13 cellular contexts compared by ENCODE assay signal in genomic region chr11:60942970-60943565, GRCh38. TPM values are rescaled to one million over a fixed set of nuclear protein-coding genes. Genes with fewer than 3 reads are reported as not detected.
DNase-seq lines count a peak whose midpoint lies in the region; ATAC-seq, FAIRE-seq and TF ChIP-seq lines count a peak whose summit lies in the region.
"Had no signal": no experiment of that assay in that cellular context is flagged by ENCODE, and none has a peak within 500 bp of the region (broad histone marks: within the 10 kb centered on the region; RNA-seq: fewer than 3 reads in every experiment).

No MANE protein-coding gene starts in this region.

- intact Hi-C loops in activated B cell treated with CpG ODN at 0.5 μM for 24 hours (cut with micrococcal nuclease) = no loop called here
- intact Hi-C loops in CD4-positive, alpha-beta memory T cell (cut with micrococcal nuclease) = no loop called here

- CTCF ChIA-PET in activated B cell treated with CpG ODN at 0.5 μM for 24 hours (lab: Charles Lee) = interaction anchor here (2.0 kb wide), 1 partner anchor 28 kb away, joined by 11 read pairs; no protein-coding TSS in a partner anchor
- CTCF ChIA-PET in CD4-positive, alpha-beta memory T cell (lab: Charles Lee; ENCODE audit: partially characterized antibody) = interaction anchor here (2.0 kb wide), 1 partner anchor 27 kb away, joined by 5 read pairs; no protein-coding TSS in a partner anchor

- H3K9me3 Mint-ChIP-seq in activated B cell treated with CpG ODN at 0.5 μM for 24 hours (no peaks in the 10 kb centered on the region), memory B cell (no peaks in the 10 kb centered on the region)
- peaks cover 0 to 2% (median 0%) of the 10 kb centered on the region in 8 donors for H3K9me3 Mint-ChIP-seq in CD4-positive, alpha-beta memory T cell
- H3K9me3 Mint-ChIP-seq: endodermal cell had no signal

- no peak overlapping the region for H3K4me3 Mint-ChIP-seq in activated B cell treated with CpG ODN at 0.5 μM for 24 hours
- no peak overlapping the region for H3K4me3 Mint-ChIP-seq in memory B cell
- H3K4me3 Mint-ChIP-seq in CD4-positive, alpha-beta memory T cell = no peak overlapping the region
- H3K4me3 Mint-ChIP-seq: endodermal cell had no signal

- no peak overlapping the region for H3K4me3 ChIP-seq in CD4-positive, alpha-beta memory T cell (ENCODE audit: low read length in 2 of 2)
- no peak overlapping the region for H3K4me3 ChIP-seq in small intestine (ENCODE audit: low read depth in 1 of 2, low read length in 2 of 2)
- H3K4me3 ChIP-seq: BLaER1, testis had no signal

- H3K36me3 ChIP-seq in CD4-positive, alpha-beta memory T cell (ENCODE audit: insufficient read depth, low read length) = no peaks in the 10 kb centered on the region
- no peaks in the 10 kb centered on the region for H3K36me3 ChIP-seq in small intestine (ENCODE audit: control insufficient read depth in 2 of 2, insufficient read depth in 2 of 2, low read length in 2 of 2)

- no peaks in the 10 kb centered on the region for H3K27me3 ChIP-seq in CD4-positive, alpha-beta memory T cell (ENCODE audit: insufficient read depth, low read length)
- H3K27me3 ChIP-seq in small intestine (ENCODE audit: control insufficient read depth in 2 of 2, insufficient read depth in 2 of 2, low read length in 2 of 2) = no peaks in the 10 kb centered on the region
- H3K27me3 ChIP-seq: BLaER1, testis had no signal

- no peak for ATAC-seq in activated B cell treated with CpG ODN at 0.5 μM for 24 hours (ENCODE audit: low read depth)
- no peak for ATAC-seq in memory B cell (ENCODE audit: low read depth)
- ATAC-seq in HG02884 (IDR thresholded peaks at IDR 0.05; ENCODE audit: unreplicated experiment) = no peak
- ATAC-seq in GM19452 (IDR thresholded peaks at IDR 0.05; ENCODE audit: unreplicated experiment) = no peak

- peaks cover 91% of the 10 kb centered on the region for H3K36me3 Mint-ChIP-seq in activated B cell treated with CpG ODN at 0.5 μM for 24 hours (ENCODE audit: low read depth)
- peaks cover 43% of the 10 kb centered on the region for H3K36me3 Mint-ChIP-seq in memory B cell
- H3K36me3 Mint-ChIP-seq in CD4-positive, alpha-beta memory T cell = no peaks in the 10 kb centered on the region

- no peaks in the 10 kb centered on the region for H3K27me3 Mint-ChIP-seq in activated B cell treated with CpG ODN at 0.5 μM for 24 hours
- H3K27me3 Mint-ChIP-seq in memory B cell = no peaks in the 10 kb centered on the region
- peaks cover 0 to 3% of the 10 kb centered on the region in 2 donors for H3K27me3 Mint-ChIP-seq in CD4-positive, alpha-beta memory T cell

- POLR2A ChIA-PET in activated B cell treated with CpG ODN at 0.5 μM for 24 hours (lab: Charles Lee) = interaction anchor here (0.9 to 3.1 kb wide), 4 partner anchors 9 to 29 kb away, joined by 3 to 18 read pairs (median 8); partner anchors contain the start of genes SLC15A3 and TMEM109
- POLR2A ChIA-PET in CD4-positive, alpha-beta memory T cell (lab: Charles Lee; ENCODE audit: partially characterized antibody) = no interaction called here

- TF ChIP-seq CTCF in activated B cell treated with CpG ODN at 0.5 μM for 24 hours (IDR thresholded peaks at IDR 0.05) = no peak

- H3K27ac Mint-ChIP-seq in activated B cell treated with CpG ODN at 0.5 μM for 24 hours (peak overlapping the region; percentile 18), memory B cell (peak overlapping the region; percentile 20)
- H3K27ac Mint-ChIP-seq in CD4-positive, alpha-beta memory T cell = no peak overlapping the region
- H3K27ac Mint-ChIP-seq: endodermal cell had no signal

- no peaks in the 10 kb centered on the region for H3K9me3 ChIP-seq in CD4-positive, alpha-beta memory T cell (ENCODE audit: control insufficient read depth in 1 of 2, low read length in 2 of 2)
- H3K9me3 ChIP-seq in small intestine (ENCODE audit: control insufficient read depth, low read depth) = no peaks in the 10 kb centered on the region
- H3K9me3 ChIP-seq: BLaER1, testis had no signal

- DNase-seq in COR-L47 (lab: John Stamatoyannopoulos, UW) (peak; percentile 63), NCI-H1436 treated with DMSO at 0.1 percent for 48 hours (lab: John Stamatoyannopoulos, UW) (peak; percentile 15), activated B cell treated with CpG ODN at 0.5 μM for 24 hours (no peak), memory B cell (ENCODE audit: low spot score in 2 of 2) (no peak), small intestine (no peak)
- DNase-seq in CD4-positive, alpha-beta memory T cell = no peak
- DNase-seq: endodermal cell, hypothalamus, testis had no signal

- peaks cover 51% of the 10 kb centered on the region for H3K4me1 Mint-ChIP-seq in activated B cell treated with CpG ODN at 0.5 μM for 24 hours
- peaks cover 43% of the 10 kb centered on the region for H3K4me1 Mint-ChIP-seq in memory B cell
- H3K4me1 Mint-ChIP-seq in CD4-positive, alpha-beta memory T cell = peaks cover 2 to 9% (median 3%) of the 10 kb centered on the region in 4 donors

- 54 to 67% (median 55%) methylated on average over 9 of the region's 9 CpGs for WGBS in small intestine, 3 donors

- no peaks in the 10 kb centered on the region for H3K4me1 ChIP-seq in CD4-positive, alpha-beta memory T cell (ENCODE audit: insufficient read depth, low read length)
- H3K4me1 ChIP-seq in small intestine (ENCODE audit: control insufficient read depth in 2 of 2, insufficient read depth in 1 of 2, low read depth in 1 of 2, low read length in 1 of 2) = no peaks in the 10 kb centered on the region
- H3K4me1 ChIP-seq: testis had no signal

- no peak for FAIRE-seq in small intestine (lab: Jason Lieb, UNC)

- H3K27ac ChIP-seq in CD4-positive, alpha-beta memory T cell (ENCODE audit: low read depth, low read length) = no peak overlapping the region
- no peak overlapping the region for H3K27ac ChIP-seq in small intestine (ENCODE audit: low read depth in 1 of 2, low read length in 1 of 2)
- H3K27ac ChIP-seq: BLaER1, KMS-11, testis had no signal

RNA-seq across cellular contexts. Expression of gene SLC15A3, which starts 8.9 kb away (rescaled TPM):
- total RNA-seq in activated B cell treated with CpG ODN at 0.5 μM for 24 hours = 76.4 and 77.8 TPM in 2 replicates
- 1 to 10 TPM; 4.6 to 5.4 TPM for total RNA-seq in CD4-positive, alpha-beta memory T cell
- polyA plus RNA-seq in CD4-positive, alpha-beta memory T cell = under 1 TPM in 1 of 2 donors, not detected in 1; 0.29 TPM
- 10 to 100 TPM in 2 of 3 donors, 1 to 10 TPM in 1; 4.5 to 26.0 (median 11.1) TPM for polyA plus RNA-seq in small intestine

RNA-seq across cellular contexts. Expression of gene TMEM132A, which starts 18.8 kb away (rescaled TPM):
- total RNA-seq in activated B cell treated with CpG ODN at 0.5 μM for 24 hours = 8.2 and 8.7 TPM in 2 replicates
- total RNA-seq in CD4-positive, alpha-beta memory T cell = under 1 TPM; 0.78 to 0.93 TPM
- polyA plus RNA-seq in CD4-positive, alpha-beta memory T cell = not detected
- polyA plus RNA-seq in small intestine = 1 to 10 TPM in 2 of 3 donors, under 1 TPM in 1; 0.89 to 6.9 (median 1.1) TPM

RNA-seq across cellular contexts. Expression of gene CD6, which starts 28.4 kb away (rescaled TPM):
- 6.7 and 12.0 TPM in 2 replicates for total RNA-seq in activated B cell treated with CpG ODN at 0.5 μM for 24 hours
- 100 to 1,000 TPM; 414 to 428 TPM for total RNA-seq in CD4-positive, alpha-beta memory T cell
- 100 to 1,000 TPM; 281 to 298 TPM for polyA plus RNA-seq in CD4-positive, alpha-beta memory T cell
- polyA plus RNA-seq in small intestine = 1 to 10 TPM; 1.6 to 5.1 (median 1.8) TPM

RNA-seq across cellular contexts. Expression of gene TMEM109, which starts 29.1 kb away (rescaled TPM):
- total RNA-seq in activated B cell treated with CpG ODN at 0.5 μM for 24 hours = 117 and 121 TPM in 2 replicates
- 10 to 100 TPM; 66.9 to 68.0 TPM for total RNA-seq in CD4-positive, alpha-beta memory T cell
- polyA plus RNA-seq in CD4-positive, alpha-beta memory T cell = 100 to 1,000 TPM; 195 to 333 TPM
- 10 to 100 TPM; 14.1 to 63.7 (median 30.5) TPM for polyA plus RNA-seq in small intestine

RNA-seq across cellular contexts. Expression of gene PRPF19, which starts 36.7 kb away (rescaled TPM):
- total RNA-seq in activated B cell treated with CpG ODN at 0.5 μM for 24 hours = 143 and 164 TPM in 2 replicates
- 10 to 100 TPM; 97.4 to 99.2 TPM for total RNA-seq in CD4-positive, alpha-beta memory T cell
- polyA plus RNA-seq in CD4-positive, alpha-beta memory T cell = 10 to 100 TPM; 10.8 to 17.1 TPM
- polyA plus RNA-seq in small intestine = 10 to 100 TPM; 47.9 to 99.8 (median 61.6) TPM

Comparison
In these comparisons a context has a peak if more than half of its experiments do, and no peak if none do; other contexts are left out.
1. DNase-seq: peak in COR-L47 (single experiment) and NCI-H1436 treated with DMSO at 0.1 percent for 48 hours (single experiment); none in activated B cell treated with CpG ODN at 0.5 μM for 24 hours (single experiment), memory B cell (0 of 2), CD4-positive, alpha-beta memory T cell (0 of 5) and small intestine (single experiment).
2. H3K27ac Mint-ChIP-seq: peak in activated B cell treated with CpG ODN at 0.5 μM for 24 hours (single experiment) and memory B cell (single experiment); none in CD4-positive, alpha-beta memory T cell (0 of 7).
3. RNA of gene SLC15A3, which starts 8.9 kb away (total RNA-seq): 76.4 to 77.8 TPM in activated B cell treated with CpG ODN at 0.5 μM for 24 hours; 4.6 to 5.4 TPM in CD4-positive, alpha-beta memory T cell; every median in the first group is over 10 times any median in the second.
4. RNA of gene CD6, which starts 28.4 kb away (total RNA-seq): 414 to 428 TPM in CD4-positive, alpha-beta memory T cell; 6.7 to 12.0 TPM in activated B cell treated with CpG ODN at 0.5 μM for 24 hours; every median in the first group is over 10 times any median in the second.